ENCODE assay signal across 8 cellular contexts in the genomic region with DNA sequence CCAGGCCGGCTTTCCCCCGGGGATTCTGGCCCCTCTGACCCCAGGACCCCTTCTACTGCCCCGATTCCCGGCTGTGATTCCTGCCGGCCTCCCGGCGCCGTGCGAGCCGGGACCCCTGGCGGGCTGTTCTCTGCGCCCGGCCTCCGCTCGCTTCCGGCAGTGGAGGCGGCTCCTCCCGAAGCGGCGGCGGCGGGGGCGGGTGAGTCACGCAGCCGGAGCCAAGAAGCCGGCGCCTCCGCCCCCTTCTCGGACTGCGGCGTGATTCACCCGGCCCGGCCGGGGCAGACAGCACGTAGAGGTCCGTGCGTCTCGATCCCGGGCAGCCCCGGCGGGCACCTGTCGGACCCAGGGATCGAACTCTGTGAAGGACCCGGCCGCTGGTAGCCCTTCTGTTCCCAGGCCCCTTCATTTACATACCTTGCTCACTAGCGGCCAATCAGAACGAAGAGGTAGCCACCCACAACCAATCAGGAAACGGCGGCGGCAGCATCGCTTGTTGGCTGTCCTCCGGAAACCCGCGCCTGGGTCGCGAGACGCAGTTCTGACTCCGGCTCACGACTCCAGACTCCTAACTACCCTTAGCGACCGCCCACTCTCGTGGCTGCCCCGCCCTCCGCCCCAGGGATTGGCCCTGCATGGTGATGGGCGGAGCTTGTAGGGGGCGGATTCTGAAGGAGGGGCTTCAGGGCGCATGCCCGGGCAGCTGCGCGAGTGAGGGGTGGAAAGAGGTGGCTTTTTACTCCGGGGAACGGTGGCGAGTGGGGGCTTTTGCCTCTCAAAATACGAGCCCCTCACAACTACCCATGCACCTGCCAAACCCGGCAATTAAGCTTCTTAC. TPM values are rescaled to one million over a fixed set of nuclear protein-coding genes. Genes with fewer than 3 reads are reported as not detected.
DNase-seq lines count a peak whose midpoint lies in the region; ATAC-seq and TF ChIP-seq lines count a peak whose summit lies in the region.

A gene with protein sequence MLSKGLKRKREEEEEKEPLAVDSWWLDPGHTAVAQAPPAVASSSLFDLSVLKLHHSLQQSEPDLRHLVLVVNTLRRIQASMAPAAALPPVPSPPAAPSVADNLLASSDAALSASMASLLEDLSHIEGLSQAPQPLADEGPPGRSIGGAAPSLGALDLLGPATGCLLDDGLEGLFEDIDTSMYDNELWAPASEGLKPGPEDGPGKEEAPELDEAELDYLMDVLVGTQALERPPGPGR (minus strand): TSS at position 543 of the 838 bp plus-strand sequence. CDS start 2,446 bp downstream, outside the sequence.

- intact Hi-C loops in activated CD4-positive, alpha-beta T cell treated with anti-CD3 and anti-CD28 coated beads for 36 hours (cut with DNase I, micrococcal nuclease) = loop anchor here (1.0 to 5.0 kb wide), 14 partner anchors 18 to 837 kb away; a partner anchor contains a TSS

- H3K36me3 ChIP-seq in BE2C = no peaks in the 10 kb centered on the region; the same call in 1 of the 2 replicates

- peak; percentile 99 for TF ChIP-seq POLR2A in GM19193 (IDR thresholded peaks at IDR 0.05; ENCODE audit: extremely low read depth, insufficient read depth, insufficient read length)

- H3K9me3 Mint-ChIP-seq in activated CD4-positive, alpha-beta T cell treated with anti-CD3 and anti-CD28 coated beads for 36 hours (ENCODE audit: low read depth) = no peaks in the 10 kb centered on the region

- H3K27me3 ChIP-seq in BE2C = no peaks in the 10 kb centered on the region

- H3K27ac Mint-ChIP-seq in activated CD4-positive, alpha-beta T cell treated with anti-CD3 and anti-CD28 coated beads for 36 hours = peak within 1 kb of the TSS; percentile 96

- peaks cover 20% of the 10 kb centered on the region for H3K4me1 Mint-ChIP-seq in activated CD4-positive, alpha-beta T cell treated with anti-CD3 and anti-CD28 coated beads for 36 hours

- H3K36me3 Mint-ChIP-seq in activated CD4-positive, alpha-beta T cell treated with anti-CD3 and anti-CD28 coated beads for 36 hours (ENCODE audit: low read depth) = peaks cover 20% of the 10 kb centered on the region

- ATAC-seq in HG03439 (IDR thresholded peaks at IDR 0.05; ENCODE audit: unreplicated experiment) = peak; percentile 82
- ATAC-seq in activated CD4-positive, alpha-beta T cell treated with anti-CD3 and anti-CD28 coated beads for 36 hours = peak; percentile 91

- H3K4me1 ChIP-seq in BE2C = peaks cover 3% of the 10 kb centered on the region; the same call in 1 of the 2 replicates

- H3K27me3 Mint-ChIP-seq in activated CD4-positive, alpha-beta T cell treated with anti-CD3 and anti-CD28 coated beads for 36 hours = no peaks in the 10 kb centered on the region

- DNase-seq in BE2C (peak; percentile 100), NCI-H510A treated with DMSO at 0.1 percent for 48 hours (lab: John Stamatoyannopoulos, UW) (peak; percentile 97), choroid plexus epithelial cell (ENCODE audit: low read depth) (peak; percentile 100), kidney glomerular epithelial cell (lab: John Stamatoyannopoulos, UW) (peak; percentile 99)
- DNase-seq in activated CD4-positive, alpha-beta T cell treated with anti-CD3 and anti-CD28 coated beads for 36 hours = peak; percentile 100
- DNase-seq in stimulated activated CD4-positive, alpha-beta T cell treated with anti-CD3 and anti-CD28 coated beads, Interleukin-1b, Interleukin-23, amount 100 ng/mL, for 1 hour (ENCODE audit: low read depth in 2 of 2) = peak; percentile 99 to 100

- CTCF ChIA-PET in activated CD4-positive, alpha-beta T cell treated with anti-CD3 and anti-CD28 coated beads for 36 hours (lab: Charles Lee) = interaction anchor here (0.6 to 1.7 kb wide), 9 partner anchors 9 to 369 kb away, joined by 3 to 13 read pairs (median 4); no protein-coding TSS in a partner anchor

- TF ChIP-seq CTCF in BE2C (IDR thresholded peaks at IDR 0.05; ENCODE audit: low read depth, low read length) (peak; percentile 63), choroid plexus epithelial cell (conservative IDR thresholded peaks at IDR 0.05; ENCODE audit: low read depth, low read length) (peak; percentile 57)

- POLR2A ChIA-PET in activated CD4-positive, alpha-beta T cell treated with anti-CD3 and anti-CD28 coated beads for 36 hours (lab: Charles Lee) = interaction anchor here (0.6 to 1.3 kb wide), 9 partner anchors 9 to 455 kb away, joined by 3 to 9 read pairs (median 4); a partner anchor contains a TSS

- H3K4me3 Mint-ChIP-seq in activated CD4-positive, alpha-beta T cell treated with anti-CD3 and anti-CD28 coated beads for 36 hours = peak within 1 kb of the TSS; percentile 89

- no peaks in the 10 kb centered on the region for H3K9me3 ChIP-seq in BE2C

- H3K4me3 ChIP-seq in BE2C (ENCODE audit: low read depth, low read length) (peak within 1 kb of the TSS; percentile 65), choroid plexus epithelial cell (ENCODE audit: low read depth, low read length) (peak within 1 kb of the TSS; percentile 84)

RNA-seq across cellular contexts. Expression of the gene that starts here (rescaled TPM):
- polyA plus RNA-seq in BE2C (2012; ENCODE audit: insufficient read depth, insufficient read length, low read depth) = 18.5 TPM
- total RNA-seq in activated CD4-positive, alpha-beta T cell treated with anti-CD3 and anti-CD28 coated beads for 36 hours = 10 to 100 TPM; 10.0 to 14.7 TPM

Comparison
In these comparisons a context has a peak if more than half of its experiments do, and no peak if none do; other contexts are left out.
1. Peak in every context shown above with its lines: DNase-seq, ATAC-seq and H3K4me3 ChIP-seq.